19 cellular contexts compared by ENCODE assay signal in the genomic region with DNA sequence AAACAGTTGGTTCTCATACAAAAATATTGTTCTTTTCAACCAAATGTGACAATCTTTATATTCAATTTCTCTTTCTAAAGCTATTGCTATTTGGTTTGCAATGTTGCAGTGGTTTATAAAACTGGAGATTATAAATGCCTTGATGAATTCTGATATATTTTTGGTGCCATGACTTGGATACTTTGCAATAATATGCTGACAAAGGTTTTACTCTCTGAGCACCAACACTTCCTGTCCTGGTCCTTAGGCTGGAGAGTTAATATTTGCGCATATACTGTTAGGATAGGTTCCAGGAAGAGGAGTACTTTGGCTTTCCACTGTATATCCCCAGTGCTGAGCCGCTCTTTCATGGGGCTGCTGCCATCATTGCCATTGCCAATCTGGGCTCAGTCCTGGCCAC.
"Had no signal": no experiment of that assay in that cellular context is flagged by ENCODE, and none has a peak within 500 bp of the region (broad histone marks: within the 10 kb centered on the region; RNA-seq: fewer than 3 reads in every experiment).

No MANE protein-coding gene starts in this region.

- FAIRE-seq: astrocyte had no signal

- ATAC-seq: activated CD8-positive, alpha-beta T cell treated with anti-CD3 and anti-CD28 coated beads for 36 hours; activated naive CD4-positive, alpha-beta T cell treated with anti-CD3 and anti-CD28 coated beads, Interleukin-2, amount 50 U/mL, for 72 hours; left lung; natural killer cell had no signal

- H3K4me3 ChIP-seq: left lung, lung, sigmoid colon, smooth muscle cell, testis, vagina had no signal

- H3K4me2 ChIP-seq: smooth muscle cell had no signal

- DNase-seq: activated CD4-positive, alpha-beta T cell treated with anti-CD3 and anti-CD28 coated beads, Interleukin-2, amount 10 ng/mL, durations not matched to agents 7 days and 5 days; activated CD4-positive, CD25-positive, alpha-beta regulatory T cell treated with anti-CD3 and anti-CD28 coated beads, Interleukin-2, amount 50 U/mL, for 72 hours; activated CD8-positive, alpha-beta T cell treated with anti-CD3 and anti-CD28 coated beads for 36 hours; central memory CD4-positive, alpha-beta T cell; dermis blood vessel endothelial cell; effector memory CD4-positive, alpha-beta T cell; foreskin melanocyte; natural killer cell; sigmoid colon; stimulated activated CD4-positive, alpha-beta T cell treated with anti-CD3 and anti-CD28 coated beads, Interleukin-15, amount 100 ng/mL, for 24 hours; stimulated activated naive CD4-positive, alpha-beta T cell; testis; trophoblast cell had no signal

- H3K36me3 ChIP-seq: left lung, sigmoid colon, vagina had no signal

- H3K4me1 ChIP-seq: testis, vagina had no signal

- H3K27me3 ChIP-seq: left lung, sigmoid colon, testis, vagina had no signal

- H3K27ac ChIP-seq: left lung, sigmoid colon, testis, vagina had no signal

- H3K9me3 ChIP-seq: left lung, sigmoid colon, testis, vagina had no signal
